ENCODE assay signal across 18 cellular contexts in the genomic region with DNA sequence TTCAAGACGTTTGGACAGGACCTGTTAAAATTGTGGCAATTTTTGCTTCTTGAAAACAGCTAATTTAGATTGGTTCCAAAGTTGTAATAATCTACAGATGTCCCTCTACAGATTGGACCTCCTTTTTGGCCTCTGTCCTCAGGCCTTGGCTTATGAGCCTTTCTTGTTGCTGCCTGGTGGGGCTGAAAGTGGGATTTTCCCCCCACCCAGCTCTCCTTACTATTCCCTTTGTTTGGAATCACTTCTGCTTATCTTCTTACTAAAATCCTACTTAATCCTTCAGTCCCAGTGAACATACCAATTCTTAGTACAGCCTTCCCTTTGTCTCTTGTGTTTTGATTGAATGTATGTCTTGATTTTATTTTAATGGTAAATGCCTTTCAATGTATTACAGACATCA.
A peak's percentile ranks its signal among the peaks of the same experiment; 100 is the strongest.
DNase-seq lines count a peak whose midpoint lies in the region; ATAC-seq, FAIRE-seq and TF ChIP-seq lines count a peak whose summit lies in the region.
"Had no signal": no experiment of that assay in that cellular context is flagged by ENCODE, and none has a peak within 500 bp of the region (broad histone marks: within the 10 kb centered on the region; RNA-seq: fewer than 3 reads in every experiment).

No MANE protein-coding gene starts in this region.

- CTCF ChIA-PET in MCF 10A (lab: Yijun Ruan, JAX) = interaction anchor here (0.6 to 0.7 kb wide), 2 partner anchors 43 to 97 kb away, joined by 3 to 4 read pairs; no protein-coding TSS in a partner anchor

- H3K4me3 Mint-ChIP-seq in MCF 10A (ENCODE audit: unreplicated experiment) (no peak overlapping the region), mesothelial cell of epicardium (no peak overlapping the region)
- H3K4me3 Mint-ChIP-seq in stimulated activated effector memory CD8-positive, alpha-beta T cell treated with anti-CD3 and anti-CD28 coated beads, Interleukin-12 subunit alpha, Interleukin-12 subunit beta, amount 100 ng/mL, for 72 hours = no peak overlapping the region
- H3K4me3 Mint-ChIP-seq: CD4-positive, CD25-positive, alpha-beta regulatory T cell had no signal

- H3K27ac ChIP-seq in breast epithelium (no peak overlapping the region), kidney (ENCODE audit: low read depth in 2 of 2, low read length in 2 of 2) (no peak overlapping the region)
- H3K27ac ChIP-seq: BLaER1 treated with 17β-estradiol and CSF1 and Interleukin-3, amounts not matched to agents 10 nM and 100 nM had no signal

- no peak for TF ChIP-seq POLR2A in breast epithelium (IDR thresholded peaks at IDR 0.05)

- DNase-seq in MCF 10A (ENCODE audit: unreplicated experiment) (no peak), breast epithelium (ENCODE audit: low spot score in 2 of 2) (no peak), NCI-H82 (lab: John Stamatoyannopoulos, UW) (peak; percentile 68), mesothelial cell of epicardium (ENCODE audit: low spot score in 2 of 2, unreplicated experiment in 2 of 2) (no peak), kidney (no peak)
- no peak for DNase-seq in stimulated activated effector memory CD8-positive, alpha-beta T cell treated with anti-CD3 and anti-CD28 coated beads, Interleukin-12 subunit alpha, Interleukin-12 subunit beta, amount 100 ng/mL, for 72 hours (ENCODE audit: low spot score in 2 of 2)
- DNase-seq: ACHN; CD4-positive, CD25-positive, alpha-beta regulatory T cell; DMS153; DMS79 treated with DMSO at 0.1 percent for 48 hours; EL; GOT3 had no signal

- H3K9me3 ChIP-seq in breast epithelium (no peaks in the 10 kb centered on the region), kidney (ENCODE audit: control insufficient read depth in 1 of 2, low read length in 2 of 2) (no peaks in the 10 kb centered on the region)
- H3K9me3 ChIP-seq: HAP-1 had no signal

- no peak for FAIRE-seq in kidney (lab: Jason Lieb, UNC)
- FAIRE-seq: G401.6, GM19239 had no signal

- H3K36me3 ChIP-seq in breast epithelium = no peaks in the 10 kb centered on the region
- H3K36me3 ChIP-seq in kidney (ENCODE audit: control insufficient read depth in 1 of 2, insufficient read depth in 2 of 2, low read length in 2 of 2) = peaks cover 14 to 22% of the 10 kb centered on the region in 2 donors

- H3K27ac Mint-ChIP-seq in MCF 10A (ENCODE audit: low read depth, unreplicated experiment) (peak overlapping the region; percentile 28), mesothelial cell of epicardium (peak overlapping the region; percentile 4)
- H3K27ac Mint-ChIP-seq in stimulated activated effector memory CD8-positive, alpha-beta T cell treated with anti-CD3 and anti-CD28 coated beads, Interleukin-12 subunit alpha, Interleukin-12 subunit beta, amount 100 ng/mL, for 72 hours = peak overlapping the region; percentile 24

- H3K4me1 Mint-ChIP-seq in MCF 10A (ENCODE audit: insufficient read depth, unreplicated experiment) (no peaks in the 10 kb centered on the region), mesothelial cell of epicardium (peaks cover 20% of the 10 kb centered on the region)
- H3K4me1 Mint-ChIP-seq in stimulated activated effector memory CD8-positive, alpha-beta T cell treated with anti-CD3 and anti-CD28 coated beads, Interleukin-12 subunit alpha, Interleukin-12 subunit beta, amount 100 ng/mL, for 72 hours = peaks cover 32% of the 10 kb centered on the region

- POLR2A ChIA-PET in MCF 10A (lab: Yijun Ruan, JAX) = no interaction called here

- no TSS peak for BruUV-seq in MCF 10A (replicated peaks; lab: Mats Ljungman, UMichigan)

- no peak overlapping the region for H3K9ac ChIP-seq in kidney (ENCODE audit: low read length in 2 of 2)
- H3K9ac ChIP-seq: BLaER1 treated with 17β-estradiol and CSF1 and Interleukin-3, amounts not matched to agents 10 nM and 100 nM had no signal

- H3K4me3 ChIP-seq in breast epithelium = no peak overlapping the region
- H3K4me3 ChIP-seq in kidney (ENCODE audit: low read length in 2 of 2) = no peak overlapping the region
- H3K4me3 ChIP-seq: BLaER1 treated with 17β-estradiol and CSF1 and Interleukin-3, amounts not matched to agents 10 nM and 100 nM; HAP-1 had no signal

- H3K27me3 ChIP-seq in breast epithelium = no peaks in the 10 kb centered on the region
- H3K27me3 ChIP-seq: BLaER1 treated with 17β-estradiol and CSF1 and Interleukin-3, amounts not matched to agents 10 nM and 100 nM had no signal

- no peaks in the 10 kb centered on the region for H3K9me3 Mint-ChIP-seq in MCF 10A (ENCODE audit: unreplicated experiment)
- peaks cover 23% of the 10 kb centered on the region for H3K9me3 Mint-ChIP-seq in mesothelial cell of epicardium
- peaks cover 9% of the 10 kb centered on the region for H3K9me3 Mint-ChIP-seq in stimulated activated effector memory CD8-positive, alpha-beta T cell treated with anti-CD3 and anti-CD28 coated beads, Interleukin-12 subunit alpha, Interleukin-12 subunit beta, amount 100 ng/mL, for 72 hours

- H3K4me1 ChIP-seq in breast epithelium (no peaks in the 10 kb centered on the region), kidney (ENCODE audit: control insufficient read depth in 1 of 2, insufficient read depth in 1 of 2, low read depth in 1 of 2, low read length in 2 of 2) (no peaks in the 10 kb centered on the region)
- H3K4me1 ChIP-seq: BLaER1 treated with 17β-estradiol and CSF1 and Interleukin-3, amounts not matched to agents 10 nM and 100 nM; HAP-1 had no signal

- peaks cover 48% of the 10 kb centered on the region for H3K36me3 Mint-ChIP-seq in MCF 10A (ENCODE audit: insufficient read depth, unreplicated experiment)
- peaks cover 59% of the 10 kb centered on the region for H3K36me3 Mint-ChIP-seq in mesothelial cell of epicardium
- peaks cover 21% of the 10 kb centered on the region for H3K36me3 Mint-ChIP-seq in stimulated activated effector memory CD8-positive, alpha-beta T cell treated with anti-CD3 and anti-CD28 coated beads, Interleukin-12 subunit alpha, Interleukin-12 subunit beta, amount 100 ng/mL, for 72 hours

- TF ChIP-seq CTCF in MCF 10A (IDR thresholded peaks at IDR 0.05; ENCODE audit: unreplicated experiment) = no peak
- TF ChIP-seq CTCF in breast epithelium (IDR thresholded peaks at IDR 0.05) = no peak
- TF ChIP-seq CTCF in mesothelial cell of epicardium (IDR thresholded peaks at IDR 0.05; ENCODE audit: unreplicated experiment) = no peak
- TF ChIP-seq CTCF in kidney (IDR thresholded peaks at IDR 0.05; ENCODE audit: borderline replicate concordance, extremely low read depth, insufficient read depth) = no peak

- H3K27me3 Mint-ChIP-seq in MCF 10A (ENCODE audit: insufficient read depth, unreplicated experiment) (no peaks in the 10 kb centered on the region), mesothelial cell of epicardium (ENCODE audit: low read depth) (no peaks in the 10 kb centered on the region)
- H3K27me3 Mint-ChIP-seq: CD4-positive, CD25-positive, alpha-beta regulatory T cell had no signal

- intact Hi-C loops in MCF 10A (cut with micrococcal nuclease) (no loop called here), breast epithelium (cut with DNase I; ENCODE audit: low total_unique reads) (loop anchor here (1.0 kb wide), 1 partner anchor 31 kb away; no protein-coding TSS in a partner anchor), kidney (cut with DNase I) (no loop called here)

- no peak for ATAC-seq in stimulated activated effector memory CD8-positive, alpha-beta T cell treated with anti-CD3 and anti-CD28 coated beads, Interleukin-12 subunit alpha, Interleukin-12 subunit beta, amount 100 ng/mL, for 72 hours
- ATAC-seq in HG03097 (IDR thresholded peaks at IDR 0.05; ENCODE audit: low FRiP score, unreplicated experiment) = no peak
- no peak for ATAC-seq in HG03520 (IDR thresholded peaks at IDR 0.05; ENCODE audit: unreplicated experiment)
